1 cellular context compared by ENCODE assay signal in genomic region chr7:50696810-50697582, GRCh38.
TF ChIP-seq lines count a peak whose summit lies in the region.

No MANE protein-coding gene starts in this region.

TF ChIP-seq in K562, 482 proteins besides CTCF, POLR2A, EP300 and RAD21 (continued from another document and continues in another):
- peak; percentile 51 for TF ChIP-seq MGA (IDR thresholded peaks at IDR 0.05)
- 0 out of 2 replicates have a peak, but pooled peaks have one; percentile 25 for TF ChIP-seq RNF2 (IDR thresholded peaks at IDR 0.05)
- peak; percentile 49; the same call in 1 of the 2 replicates for TF ChIP-seq L3MBTL2 (IDR thresholded peaks at IDR 0.05)
- no peak for TF ChIP-seq FOSL1 (tag; conservative IDR thresholded peaks at IDR 0.05)
- TF ChIP-seq ZNF134 (CRISPR knock-in tag; conservative IDR thresholded peaks at IDR 0.05) = peak; percentile 89
- TF ChIP-seq ZFP91 (CRISPR knock-in tag; IDR thresholded peaks at IDR 0.05) = no peak
- TF ChIP-seq MYC (IDR thresholded peaks at IDR 0.05; ENCODE audit: low read depth, low read length) = 0 out of 2 replicates have a peak, but pooled peaks have one; percentile 17
- TF ChIP-seq MYC (CRISPR knock-in tag; IDR thresholded peaks at IDR 0.05; ENCODE audit: borderline replicate concordance, low read depth) = no peak
- TF ChIP-seq NRF1 (conservative IDR thresholded peaks at IDR 0.05 in 1 of 2, IDR thresholded peaks at IDR 0.05 in 1 of 2) = no peak
- no peak for TF ChIP-seq HOXB6 (CRISPR knock-in tag; IDR thresholded peaks at IDR 0.05; ENCODE audit: borderline replicate concordance)
- 0 out of 2 replicates have a peak, but pooled peaks have one; percentile 68 for TF ChIP-seq SMAD3 (CRISPR knock-in tag; conservative IDR thresholded peaks at IDR 0.05)
- peak; percentile 47 for TF ChIP-seq ZNF121 (CRISPR knock-in tag; conservative IDR thresholded peaks at IDR 0.05)
- TF ChIP-seq SOX6 (IDR thresholded peaks at IDR 0.05) = peak; percentile 34; the same call in 1 of the 2 replicates
- TF ChIP-seq KDM1A (IDR thresholded peaks at IDR 0.05) = peak in 1 of 2 experiments; percentile 54; a peak in 2 of 4 replicates
- TF ChIP-seq ELF4 (CRISPR knock-in tag; IDR thresholded peaks at IDR 0.05) = no peak
- TF ChIP-seq ARHGAP35 (IDR thresholded peaks at IDR 0.05; ENCODE audit: partially characterized antibody) = no peak
- TF ChIP-seq CEBPZ (IDR thresholded peaks at IDR 0.05; ENCODE audit: borderline replicate concordance, low read depth, low read length) = no peak
- TF ChIP-seq FUS (optimal IDR thresholded peaks at IDR 0.05; ENCODE audit: low read depth, low read length) = no peak
- TF ChIP-seq TBP (optimal IDR thresholded peaks at IDR 0.05; ENCODE audit: low read depth, low read length) = no peak
- peak; percentile 99 for TF ChIP-seq ZNF146 (CRISPR knock-in tag; IDR thresholded peaks at IDR 0.05; ENCODE audit: unreplicated experiment)
- peak; percentile 65; the same call in 1 of the 2 replicates for TF ChIP-seq ZBTB9 (CRISPR knock-in tag; IDR thresholded peaks at IDR 0.05)
- TF ChIP-seq POLR2H (tag; IDR thresholded peaks at IDR 0.05; ENCODE audit: low read depth) = peak; percentile 24; the same call in 1 of the 2 replicates
- TF ChIP-seq TAL1 (IDR thresholded peaks at IDR 0.05) = peak; percentile 64
- TF ChIP-seq EP400 (IDR thresholded peaks at IDR 0.05) = peak; percentile 37; the same call in 1 of the 2 replicates
- peak; percentile 80 for TF ChIP-seq DPF2 (IDR thresholded peaks at IDR 0.05)
- TF ChIP-seq MYBL2 (IDR thresholded peaks at IDR 0.05; ENCODE audit: low read depth) = no peak
- TF ChIP-seq MYBL2 (CRISPR knock-in tag; IDR thresholded peaks at IDR 0.05; ENCODE audit: borderline replicate concordance) = no peak
- no peak for TF ChIP-seq FIP1L1 (IDR thresholded peaks at IDR 0.05; ENCODE audit: low read depth, low read length, poor library complexity, severe bottlenecking)
- TF ChIP-seq KAT2B (IDR thresholded peaks at IDR 0.05; ENCODE audit: low read depth, low read length) = no peak
- peak; percentile 78 for TF ChIP-seq TEAD4 (IDR thresholded peaks at IDR 0.05; ENCODE audit: low read length)
- no peak for TF ChIP-seq TEAD4 (CRISPR knock-in tag; IDR thresholded peaks at IDR 0.05; ENCODE audit: borderline replicate concordance)
- TF ChIP-seq KLF1 (tag; IDR thresholded peaks at IDR 0.05) = no peak
- TF ChIP-seq MTA2 (IDR thresholded peaks at IDR 0.05; ENCODE audit: low read depth) = 0 out of 2 replicates have a peak, but pooled peaks have one; percentile 27
- TF ChIP-seq ZNF398 (CRISPR knock-in tag; IDR thresholded peaks at IDR 0.05) = no peak
- TF ChIP-seq TARDBP (IDR thresholded peaks at IDR 0.05) = no peak
- no peak for TF ChIP-seq IRF2 (CRISPR knock-in tag; IDR thresholded peaks at IDR 0.05)
- TF ChIP-seq NFIC (IDR thresholded peaks at IDR 0.05) = 0 out of 2 replicates have a peak, but pooled peaks have one; percentile 34
- TF ChIP-seq STAT5A (IDR thresholded peaks at IDR 0.05; ENCODE audit: borderline replicate concordance, low read length) = peak; percentile 26; the same call in 1 of the 2 replicates
- TF ChIP-seq CLOCK (CRISPR knock-in tag; IDR thresholded peaks at IDR 0.05; ENCODE audit: borderline replicate concordance) = no peak
- TF ChIP-seq MXI1 (IDR thresholded peaks at IDR 0.05; ENCODE audit: low read depth, low read length) = no peak
